Comparison of ENCODE assay signal across 22 cellular contexts in the genomic region with DNA sequence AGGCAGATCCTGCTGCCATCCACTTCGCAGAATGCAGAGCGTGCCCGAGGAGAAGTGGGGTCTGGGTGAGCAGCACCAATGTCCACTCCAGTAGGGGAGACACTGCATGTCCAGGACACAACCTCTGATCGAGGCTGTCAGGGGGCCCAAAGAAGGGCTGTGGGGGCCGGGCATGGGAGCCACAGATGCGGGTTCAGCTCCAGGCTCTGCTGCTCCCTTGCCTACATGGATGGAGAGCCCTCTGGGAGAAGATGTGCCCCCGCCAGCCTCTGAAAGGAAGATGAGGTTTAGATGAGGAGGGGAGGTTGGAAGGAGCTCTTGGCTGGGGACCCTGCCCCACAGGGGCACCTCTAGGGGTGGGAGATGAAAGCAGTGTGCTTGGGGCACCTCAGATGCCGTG.
DNase-seq lines count a peak whose midpoint lies in the region; ATAC-seq, FAIRE-seq and TF ChIP-seq lines count a peak whose summit lies in the region.
"Had no signal": no experiment of that assay in that cellular context is flagged by ENCODE, and none has a peak within 500 bp of the region (broad histone marks: within the 10 kb centered on the region; RNA-seq: fewer than 3 reads in every experiment).

No MANE protein-coding gene starts in this region.

- no peak overlapping the region for H3K4me2 ChIP-seq in astrocyte (ENCODE audit: low read length)
- H3K4me2 ChIP-seq: KMS-11 had no signal

- no peaks in the 10 kb centered on the region for H3K36me3 Mint-ChIP-seq in astrocyte (ENCODE audit: low read depth, unreplicated experiment)
- no peaks in the 10 kb centered on the region for H3K36me3 Mint-ChIP-seq in osteocyte (ENCODE audit: unreplicated experiment)
- H3K36me3 Mint-ChIP-seq: CD4-positive, alpha-beta memory T cell had no signal

- H3K27me3 ChIP-seq in left ventricle myocardium inferior (ENCODE audit: low read depth) (no peaks in the 10 kb centered on the region), astrocyte (ENCODE audit: insufficient read depth, low read length) (no peaks in the 10 kb centered on the region), upper lobe of right lung (no peaks in the 10 kb centered on the region)
- H3K27me3 ChIP-seq: SJSA1 had no signal

- TF ChIP-seq CTCF in left ventricle myocardium inferior (IDR thresholded peaks at IDR 0.05; ENCODE audit: borderline replicate concordance) (no peak), astrocyte (IDR thresholded peaks at IDR 0.05; ENCODE audit: insufficient read depth, low read depth, low read length) (no peak), osteocyte (IDR thresholded peaks at IDR 0.05) (no peak), upper lobe of right lung (IDR thresholded peaks at IDR 0.05) (no peak)

- H3K4me3 ChIP-seq in left ventricle myocardium inferior (no peak overlapping the region), astrocyte (ENCODE audit: insufficient read depth, low read depth, low read length) (no peak overlapping the region), upper lobe of right lung (no peak overlapping the region)
- H3K4me3 ChIP-seq: lung, SJSA1 had no signal

- no peak for ATAC-seq in upper lobe of right lung

- H3K36me3 ChIP-seq in left ventricle myocardium inferior (no peaks in the 10 kb centered on the region), astrocyte (ENCODE audit: insufficient read depth, low read length) (no peaks in the 10 kb centered on the region), upper lobe of right lung (no peaks in the 10 kb centered on the region)
- H3K36me3 ChIP-seq: SJSA1 had no signal

- H3K79me2 ChIP-seq in astrocyte (ENCODE audit: insufficient read depth, low read length): no peaks in the 10 kb centered on the region

- H3K27ac ChIP-seq in left ventricle myocardium inferior (replicated peaks) (peak overlapping the region; percentile 72), astrocyte (ENCODE audit: low read depth, low read length) (no peak overlapping the region), upper lobe of right lung (peak overlapping the region; percentile 42)
- H3K27ac ChIP-seq: KMS-11, SJSA1 had no signal

- H3K9me3 Mint-ChIP-seq in astrocyte (ENCODE audit: unreplicated experiment): peaks cover 8% of the 10 kb centered on the region
- peaks cover 7% of the 10 kb centered on the region for H3K9me3 Mint-ChIP-seq in osteocyte (ENCODE audit: unreplicated experiment)
- H3K9me3 Mint-ChIP-seq: activated B cell treated with CpG ODN at 0.5 μM for 24 hours; CD4-positive, alpha-beta memory T cell had no signal

- H3K9me3 ChIP-seq in left ventricle myocardium inferior (replicated peaks) (no peaks in the 10 kb centered on the region), astrocyte (ENCODE audit: insufficient read depth, low read depth, low read length) (peaks cover 4% of the 10 kb centered on the region), upper lobe of right lung (no peaks in the 10 kb centered on the region)

- H3K27me3 Mint-ChIP-seq in astrocyte (ENCODE audit: low read depth, unreplicated experiment): peaks cover 12% of the 10 kb centered on the region
- H3K27me3 Mint-ChIP-seq in osteocyte (ENCODE audit: unreplicated experiment): peaks cover 4% of the 10 kb centered on the region
- H3K27me3 Mint-ChIP-seq: activated B cell treated with CpG ODN at 0.5 μM for 24 hours had no signal

- H3K27ac Mint-ChIP-seq in astrocyte (ENCODE audit: unreplicated experiment) (no peak overlapping the region), osteocyte (ENCODE audit: unreplicated experiment) (peak overlapping the region; percentile 23)
- H3K27ac Mint-ChIP-seq: activated B cell treated with CpG ODN at 0.5 μM for 24 hours; activated naive CD8-positive, alpha-beta T cell treated with anti-CD3 and anti-CD28 coated beads, Interleukin-2, amount 10 ng/mL, durations not matched to agents 7 days and 5 days; activated T-helper 1 cell treated with anti-CD3 and anti-CD28 coated beads, Interleukin-12 subunit alpha, Interleukin-12 subunit beta, Interleukin-2, Interleukin-4 antibody, amounts not matched to agents 30 ng/mL and 10 ng/mL and 1 ng/mL, durations not matched to agents 14 hours and 24 hours and 36 hours; CD4-positive, alpha-beta memory T cell had no signal

- H3K4me1 ChIP-seq in left ventricle myocardium inferior (peaks cover 37% of the 10 kb centered on the region), astrocyte (ENCODE audit: insufficient read depth, low read length) (peaks cover 29% of the 10 kb centered on the region), upper lobe of right lung (peaks cover 18% of the 10 kb centered on the region)

- H4K20me1 ChIP-seq in astrocyte (ENCODE audit: insufficient read depth, low read length): no peaks in the 10 kb centered on the region

- no peak for DNase-seq in left ventricle myocardium inferior
- no peak for DNase-seq in cardiac septum (ENCODE audit: low spot score)
- no peak for DNase-seq in astrocyte (ENCODE audit: low read depth)
- DNase-seq in osteocyte (ENCODE audit: extremely low spot score, unreplicated experiment): no peak
- no peak for DNase-seq in upper lobe of right lung
- no peak for DNase-seq in DMS 273 treated with DMSO at 0.1 percent for 48 hours (lab: John Stamatoyannopoulos, UW)
- no peak for DNase-seq in retina
- DNase-seq in amygdala (lab: John Stamatoyannopoulos, UW): no peak
- DNase-seq: activated B cell treated with CpG ODN at 0.5 μM for 24 hours; activated naive CD8-positive, alpha-beta T cell treated with anti-CD3 and anti-CD28 coated beads, Interleukin-2, amount 10 ng/mL, durations not matched to agents 7 days and 5 days; CD4-positive, alpha-beta memory T cell; DMS79; effector CD4-positive, alpha-beta T cell; head of caudate nucleus; NCI-H187; NCI-H2227 treated with DMSO at 0.1 percent for 48 hours; occipital lobe; stimulated activated CD4-positive, alpha-beta T cell treated with anti-CD3 and anti-CD28 coated beads, Interleukin-2, amount 100 ng/mL, for 24 hours had no signal

- H3K4me3 Mint-ChIP-seq in astrocyte (ENCODE audit: unreplicated experiment): peak overlapping the region; percentile 14
- no peak overlapping the region for H3K4me3 Mint-ChIP-seq in osteocyte (ENCODE audit: unreplicated experiment)
- H3K4me3 Mint-ChIP-seq: activated B cell treated with CpG ODN at 0.5 μM for 24 hours; activated naive CD8-positive, alpha-beta T cell treated with anti-CD3 and anti-CD28 coated beads, Interleukin-2, amount 10 ng/mL, durations not matched to agents 7 days and 5 days; activated T-helper 1 cell treated with anti-CD3 and anti-CD28 coated beads, Interleukin-12 subunit alpha, Interleukin-12 subunit beta, Interleukin-2, Interleukin-4 antibody, amounts not matched to agents 30 ng/mL and 10 ng/mL and 1 ng/mL, durations not matched to agents 14 hours and 24 hours and 36 hours; CD4-positive, alpha-beta memory T cell had no signal

- H2AFZ ChIP-seq in astrocyte (ENCODE audit: low read depth, low read length): no peak overlapping the region

- intact Hi-C loops in left ventricle myocardium inferior (cut with micrococcal nuclease) (no loop called here), cardiac septum (cut with DNase I) (loop anchor here (2.0 to 5.0 kb wide), 2 partner anchors 33 to 80 kb away; no protein-coding TSS in a partner anchor), upper lobe of right lung (cut with DNase I) (no loop called here)

- H3K4me1 Mint-ChIP-seq in astrocyte (ENCODE audit: low read depth, unreplicated experiment) (peaks cover 15% of the 10 kb centered on the region), osteocyte (ENCODE audit: unreplicated experiment) (peaks cover 38% of the 10 kb centered on the region)

- H3K9ac ChIP-seq in astrocyte (ENCODE audit: low read length): no peak overlapping the region
- H3K9ac ChIP-seq: KMS-11 had no signal

- no peak for FAIRE-seq in astrocyte (lab: Jason Lieb, UNC)
